20 cellular contexts compared by ENCODE assay signal in the genomic region with DNA sequence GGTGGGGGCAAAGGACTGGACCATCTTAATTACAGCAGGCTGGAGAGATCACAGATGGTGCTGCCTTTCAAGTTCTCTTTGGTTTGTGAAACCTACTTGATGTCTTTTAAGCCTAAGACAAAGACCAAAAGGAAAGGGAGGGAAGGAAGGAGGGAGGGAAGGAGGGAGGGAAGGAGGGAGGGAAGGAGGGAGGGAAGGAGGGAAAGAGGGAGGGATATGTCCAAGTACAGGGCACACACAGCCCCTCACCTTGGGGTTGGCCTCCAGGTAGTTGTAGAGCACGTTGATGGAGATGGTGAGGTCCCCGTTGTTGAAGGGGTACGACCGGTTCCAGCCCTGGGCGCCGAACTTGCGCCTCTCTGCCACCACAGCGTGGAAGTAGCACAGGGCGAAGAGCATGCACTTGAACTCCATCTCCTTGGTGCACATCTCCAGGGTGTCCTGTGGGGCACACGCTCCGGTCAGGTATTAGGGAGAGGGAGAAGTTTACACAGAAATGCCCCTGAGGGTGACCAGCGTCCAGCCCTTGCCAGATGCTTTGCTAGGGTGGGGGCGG.
"Had no signal": no experiment of that assay in that cellular context is flagged by ENCODE, and none has a peak within 500 bp of the region (broad histone marks: within the 10 kb centered on the region; RNA-seq: fewer than 3 reads in every experiment).

No MANE protein-coding gene starts in this region.

- H3K27ac ChIP-seq: colonic mucosa, pancreas, prostate gland, vagina had no signal

- DNase-seq: activated CD4-positive, alpha-beta T cell treated with anti-CD3 and anti-CD28 coated beads for 1 hour; activated CD4-positive, alpha-beta T cell treated with anti-CD3 and anti-CD28 coated beads, Interleukin-2, amount 50 U/mL, for 1 hour; activated CD8-positive, alpha-beta T cell treated with anti-CD3 and anti-CD28 coated beads for 36 hours; activated T-cell treated with anti-CD3 and anti-CD28 coated beads, Interleukin-2, amount 50 U/mL, for 4 hours; anterior cingulate cortex; colonic mucosa; effector memory CD4-positive, alpha-beta T cell; glutamatergic neuron; islet precursor cell; mammary epithelial cell; pancreas; retina; stimulated activated CD4-positive, alpha-beta T cell treated with anti-CD3 and anti-CD28 coated beads, Interleukin-1b, Interleukin-23, amount 100 ng/mL, for 48 hours; stimulated activated naive CD4-positive, alpha-beta T cell treated with Interleukin-2 at 50 U/mL for 16 hours; T-helper 17 cell; T1000 had no signal

- H3K4me1 ChIP-seq: colonic mucosa, pancreas, prostate gland, vagina had no signal

- ATAC-seq: activated CD8-positive, alpha-beta T cell treated with anti-CD3 and anti-CD28 coated beads for 36 hours; activated T-cell treated with anti-CD3 and anti-CD28 coated beads, Interleukin-2, amount 50 U/mL, for 4 hours; activated T-helper 17 cell treated with anti-CD3 and anti-CD28 coated beads, Interleukin-2, amount 50 U/mL, for 72 hours; T-helper 17 cell had no signal

- H3K4me3 ChIP-seq: colonic mucosa, pancreas, prostate gland, smooth muscle cell, vagina had no signal

- H3K27me3 ChIP-seq: colonic mucosa, pancreas, vagina had no signal

- H3K9me3 ChIP-seq: colonic mucosa, pancreas, prostate gland, vagina had no signal
